ENCODE assay signal across 8 cellular contexts in genomic region chr22:20483771-20484170, GRCh38.
"Had no signal": no experiment of that assay in that cellular context is flagged by ENCODE, and none has a peak within 500 bp of the region (broad histone marks: within the 10 kb centered on the region; RNA-seq: fewer than 3 reads in every experiment).

No MANE protein-coding gene starts in this region.

- H3K4me3 ChIP-seq: GM12878 had no signal

- ATAC-seq: GM12878 had no signal

- DNase-seq: GDM1, GF-D8 had no signal

- FAIRE-seq: G401.6, GM12878, GM12891, GM12892, GM18507, GM19239 had no signal
